20 cellular contexts compared by ENCODE assay signal in genomic region chr3:2771711-2772110, GRCh38.
"Had no signal": no experiment of that assay in that cellular context is flagged by ENCODE, and none has a peak within 500 bp of the region (broad histone marks: within the 10 kb centered on the region; RNA-seq: fewer than 3 reads in every experiment).

No MANE protein-coding gene starts in this region.

- H3K4me1 ChIP-seq: SJSA1 had no signal

- DNase-seq: Kasumi-1, MM.1S, NCI-H1092 treated with DMSO at 0.1 percent for 48 hours, NCI-H1436, NCI-H1694, NCI-H187 treated with DMSO at 0.1 percent for 48 hours, NCI-H2029 treated with DMSO at 0.1 percent for 48 hours, NCI-H2171 treated with DMSO at 0.1 percent for 48 hours, NCI-H345, NCI-H446 treated with DMSO at 0.1 percent for 48 hours, NCI-H510A treated with DMSO at 0.1 percent for 48 hours, NCI-H526, Right ventricle myocardium superior, RPMI8226, SIG-M5 had no signal

- H3K27ac ChIP-seq: HL-60, KMS-11, SJSA1, SK-N-MC had no signal

- H3K4me2 ChIP-seq: KMS-11 had no signal

- H3K9ac ChIP-seq: KMS-11 had no signal

- H3K9me3 ChIP-seq: SJSA1 had no signal

- H3K36me3 ChIP-seq: SJSA1 had no signal

- H3K4me3 ChIP-seq: K562, SJSA1, SK-N-MC had no signal

- H3K27me3 ChIP-seq: SJSA1 had no signal
